In genomic region chr10:24920907-24921881, GRCh38 we compare ENCODE assay signal across 8 cellular contexts. TPM values are rescaled to one million over a fixed set of nuclear protein-coding genes. Genes with fewer than 3 reads are reported as not detected.
A peak's percentile ranks its signal among the peaks of the same experiment; 100 is the strongest.
DNase-seq lines count a peak whose midpoint lies in the region; ATAC-seq and TF ChIP-seq lines count a peak whose summit lies in the region.

No MANE protein-coding gene starts in this region.

- H3K27ac ChIP-seq in RWPE1 (peak overlapping the region; percentile 30; the same call in 1 of the 2 replicates), stomach (no peak overlapping the region)

- DNase-seq in RWPE1 (ENCODE audit: low spot score) = peak; percentile 49
- DNase-seq in left colon = peak; percentile 21 to 41
- DNase-seq in stimulated activated CD4-positive, alpha-beta T cell treated with anti-CD3 and anti-CD28 coated beads, TNF-alpha, amount 100 ng/mL, for 24 hours (ENCODE audit: low read depth in 3 of 3) = peak; percentile 28 to 71 (median 58)
- DNase-seq in stomach = no peak
- DNase-seq in NCI-H524 (lab: John Stamatoyannopoulos, UW) = no peak

- peak overlapping the region; percentile 29 to 98 (median 84) for H3K27ac Mint-ChIP-seq in brain

- peaks cover 2% of the 10 kb centered on the region for H3K27me3 Mint-ChIP-seq in brain

- TF ChIP-seq POLR2A in stomach (IDR thresholded peaks at IDR 0.05) = no peak

- peaks cover 23 to 37% (median 30%) of the 10 kb centered on the region in 5 experiments for H3K9me3 Mint-ChIP-seq in brain

- H3K4me3 Mint-ChIP-seq in brain = peak overlapping the region in 1 of 5 experiments; percentile 35

- H3K4me1 Mint-ChIP-seq in brain = peaks cover 16% of the 10 kb centered on the region

- CTCF ChIA-PET in RWPE1 (lab: Yijun Ruan, JAX) = interaction anchor here (0.6 kb wide), 4 partner anchors 12 to 554 kb away, joined by 3 to 6 read pairs (median 4); no protein-coding TSS in a partner anchor

- no peaks in the 10 kb centered on the region for H3K36me3 ChIP-seq in stomach

- TF ChIP-seq CTCF in RWPE1 (conservative IDR thresholded peaks at IDR 0.05; ENCODE audit: low read depth) (no peak), brain (conservative IDR thresholded peaks at IDR 0.05) (no peak), stomach (IDR thresholded peaks at IDR 0.05) (no peak)

- WGBS in stomach, 5 donors = 50 to 57% (median 54%) methylated on average over 7 of the region's 7 CpGs

- POLR2A ChIA-PET in RWPE1 (lab: Yijun Ruan, JAX; ENCODE audit: low non-redundant PET) = interaction anchor here (0.6 kb wide), 1 partner anchor 192 kb away, joined by 3 read pairs; no protein-coding TSS in a partner anchor

- no peak overlapping the region for H3K4me3 ChIP-seq in stomach

- peak; percentile 97 for ATAC-seq in GM18502 (IDR thresholded peaks at IDR 0.05; ENCODE audit: poor library complexity, unreplicated experiment)
- peak; percentile 97 for ATAC-seq in HG02759 (IDR thresholded peaks at IDR 0.05; ENCODE audit: unreplicated experiment)
- ATAC-seq in left colon = peak; percentile 59

- intact Hi-C loops in left colon (cut with DNase I, micrococcal nuclease) (no loop called here), stomach (cut with DNase I; ENCODE audit: low total_unique reads) (no loop called here)

- H3K4me1 ChIP-seq in stomach = peaks cover 0 to 4% (median 0%) of the 10 kb centered on the region in 4 donors

- H3K27me3 ChIP-seq in stomach = no peaks in the 10 kb centered on the region

- peaks cover 37% of the 10 kb centered on the region for H3K36me3 Mint-ChIP-seq in brain

- no peak for TF ChIP-seq EP300 in stomach (IDR thresholded peaks at IDR 0.05)

- H3K9me3 ChIP-seq in stomach = peaks cover 0 to 6% (median 0%) of the 10 kb centered on the region in 4 donors

RNA-seq across cellular contexts. Expression of gene PRTFDC1, which starts 31.2 kb away (rescaled TPM):
- polyA plus RNA-seq in brain (ENCODE audit: insufficient read depth, low read depth, low replicate concordance) = 30.7 TPM
- total RNA-seq in left colon = 1 to 10 TPM; 6.2 to 6.6 TPM
- total RNA-seq in stomach = 10 to 100 TPM in 2 of 5 donors, 1 to 10 TPM in 2, not detected in 1; 1.2 to 21.6 (median 12.3) TPM
- 10 to 100 TPM in 2 of 3 donors, 1 to 10 TPM in 1; 5.7 to 14.1 (median 12.4) TPM for polyA plus RNA-seq in stomach

Comparison
In these comparisons a context has a peak if more than half of its experiments do, and no peak if none do; other contexts are left out.
1. DNase-seq: peak in RWPE1 (single experiment), left colon (2 of 2) and stimulated activated CD4-positive, alpha-beta T cell treated with anti-CD3 and anti-CD28 coated beads, TNF-alpha, amount 100 ng/mL, for 24 hours (3 of 3); none in stomach (single experiment) and NCI-H524 (0 of 2).
2. Peak in every context shown above with its lines, with median percentiles within 50 percentile points of each other: ATAC-seq.